Comparison of ENCODE assay signal across 23 cellular contexts in the genomic region with DNA sequence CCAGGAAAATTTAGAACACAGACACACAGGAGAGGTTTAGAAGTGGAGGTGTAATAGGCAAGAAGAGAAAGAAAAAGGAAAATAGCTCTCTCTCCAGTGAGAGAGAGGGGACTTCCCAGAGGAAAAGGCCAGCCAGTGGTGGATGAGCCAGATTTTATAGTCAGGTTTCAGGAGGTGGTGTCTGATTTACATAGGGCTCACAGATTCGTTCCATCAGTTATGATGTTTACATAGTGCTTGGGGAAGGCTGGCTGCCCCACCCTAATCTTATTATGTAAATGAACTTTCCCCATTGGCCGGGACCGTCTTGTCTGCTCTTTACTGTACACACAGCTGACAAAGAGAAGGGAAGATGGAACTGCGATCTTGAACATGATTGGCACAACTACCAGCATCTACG.
DNase-seq lines count a peak whose midpoint lies in the region; ATAC-seq, FAIRE-seq and TF ChIP-seq lines count a peak whose summit lies in the region.
"Had no signal": no experiment of that assay in that cellular context is flagged by ENCODE, and none has a peak within 500 bp of the region (broad histone marks: within the 10 kb centered on the region; RNA-seq: fewer than 3 reads in every experiment).

No MANE protein-coding gene starts in this region.

- CTCF ChIA-PET in H1 (lab: Charles Lee; ENCODE audit: partially characterized antibody) = no interaction called here

- no peak for ATAC-seq in GM21619 (IDR thresholded peaks at IDR 0.05; ENCODE audit: unreplicated experiment)
- ATAC-seq: esophagus mucosa; psoas muscle; stimulated activated naive B cell treated with anti-CD40 and anti-IgM and Interleukin-4, amounts not matched to agents 10 μg/mL and 1 μg/mL and 100 μg/mL, for 72 hours; upper lobe of right lung had no signal

- intact Hi-C loops in CD14-positive monocyte (cut with micrococcal nuclease) = no loop called here

- POLR2A ChIA-PET in H1 (lab: Charles Lee; ENCODE audit: partially characterized antibody) = no interaction called here

- H3K9ac ChIP-seq in HUES48 (ENCODE audit: low read depth, low read length) (no peak overlapping the region), H1 (replicated peaks in 1 of 4; ENCODE audit: extremely low read depth in 1 of 4, low read depth in 3 of 4, low read length in 3 of 4) (no peak overlapping the region)

- H3K56ac ChIP-seq in H1 (replicated peaks; ENCODE audit: insufficient read length, low read depth, low read length) = no peak overlapping the region

- H3K36me3 ChIP-seq in HUES48 (ENCODE audit: control insufficient read depth, insufficient read depth, low read length) (no peaks in the 10 kb centered on the region), H1 (ENCODE audit: control insufficient read depth in 2 of 4, insufficient read depth in 4 of 4, low read length in 3 of 4) (no peaks in the 10 kb centered on the region; a peak in 1 of 8 replicates)
- H3K36me3 ChIP-seq: spleen, upper lobe of right lung had no signal

- TF ChIP-seq EP300 in H1 (IDR thresholded peaks at IDR 0.05; ENCODE audit: borderline replicate concordance in 1 of 2, low read depth in 2 of 2, low read length in 2 of 2) = no peak

- no peak overlapping the region for H3K23ac ChIP-seq in H1 (ENCODE audit: insufficient read length)

- H2AFZ ChIP-seq in H1 (ENCODE audit: low read length) = no peak overlapping the region

- H3K4me3 ChIP-seq in HUES48 (ENCODE audit: low read depth, low read length) = no peak overlapping the region
- peak overlapping the region in 1 of 4 experiments; percentile 37; a peak in 1 of 8 replicates for H3K4me3 ChIP-seq in H1 (ENCODE audit: extremely low read depth in 1 of 4, insufficient read depth in 2 of 4, low read depth in 3 of 4, low read length in 4 of 4)
- H3K4me3 ChIP-seq: psoas muscle, spleen, upper lobe of right lung had no signal

- H3K4me1 ChIP-seq in HUES48 (ENCODE audit: control insufficient read depth, insufficient read depth, low read length) (peaks cover 40% of the 10 kb centered on the region), H1 (replicated peaks in 1 of 4; ENCODE audit: control insufficient read depth in 3 of 4, insufficient read depth in 4 of 4, low read length in 3 of 4) (peaks cover 2 to 7% (median 5%) of the 10 kb centered on the region in 4 experiments; a peak in 4 of 7 replicates)
- H3K4me1 ChIP-seq: psoas muscle, spleen, upper lobe of right lung had no signal

- FAIRE-seq in H1 (lab: Jason Lieb, UNC) = no peak
- FAIRE-seq: islet of Langerhans had no signal

- peak overlapping the region; percentile 61; the same call in 1 of the 2 replicates for H3K18ac ChIP-seq in H1 (ENCODE audit: extremely low read depth, low read length)

- peaks cover 13% of the 10 kb centered on the region for H3K9me3 Mint-ChIP-seq in activated naive CD8-positive, alpha-beta T cell treated with anti-CD3 and anti-CD28 coated beads for 36 hours
- peaks cover 3 to 11% (median 5%) of the 10 kb centered on the region in 7 donors for H3K9me3 Mint-ChIP-seq in CD14-positive monocyte

- no peak overlapping the region for H3K4me3 Mint-ChIP-seq in activated naive CD8-positive, alpha-beta T cell treated with anti-CD3 and anti-CD28 coated beads for 36 hours
- no peak overlapping the region for H3K4me3 Mint-ChIP-seq in CD14-positive monocyte
- H3K4me3 Mint-ChIP-seq: activated CD4-positive, alpha-beta T cell treated with anti-CD3 and anti-CD28 coated beads, Interleukin-2, amount 10 ng/mL, durations not matched to agents 24 days and 14 days; CD4-positive, alpha-beta memory T cell; nephron; stimulated activated naive B cell treated with anti-CD40 and anti-IgM and Interleukin-4, amounts not matched to agents 10 μg/mL and 1 μg/mL and 100 μg/mL, for 72 hours had no signal

- WGBS in H1 (ENCODE audit: extremely low coverage in 1 of 2, insufficient coverage in 1 of 2, insufficient read length in 1 of 2, insufficient replicate concordance in 2 of 2, low coverage in 1 of 2, low lambda C conversion rate in 2 of 2, missing lambda C conversion rate in 1 of 2), 2 experiments = 59% methylated on average over 4 of the region's 5 CpGs; no CpG with 5 or more reads in 1 of the 2 experiments

- peak overlapping the region in 1 of 2 experiments; percentile 13; a peak in 2 of 4 replicates for H3K4me2 ChIP-seq in H1 (ENCODE audit: insufficient read depth in 1 of 2, low read depth in 2 of 2, low read length in 2 of 2)

- H3K23me2 ChIP-seq in H1 (ENCODE audit: low read depth, low read length) = no peaks in the 10 kb centered on the region

- H3K79me2 ChIP-seq in H1 (ENCODE audit: control insufficient read depth in 1 of 2, insufficient read depth in 2 of 2, low read length in 2 of 2) = no peaks in the 10 kb centered on the region

- TF ChIP-seq CTCF in 22Rv1 (IDR thresholded peaks at IDR 0.05) = no peak
- no peak for TF ChIP-seq CTCF in H1 (IDR thresholded peaks at IDR 0.05; ENCODE audit: control extremely low read depth in 1 of 3, insufficient read depth in 1 of 3, low read depth in 1 of 3, low read length in 3 of 3)
- TF ChIP-seq CTCF in CD14-positive monocyte (IDR thresholded peaks at IDR 0.05) = no peak

- H3K27me3 Mint-ChIP-seq in activated naive CD8-positive, alpha-beta T cell treated with anti-CD3 and anti-CD28 coated beads for 36 hours = no peaks in the 10 kb centered on the region
- H3K27me3 Mint-ChIP-seq in CD14-positive monocyte (ENCODE audit: low read depth in 3 of 3) = no peaks in the 10 kb centered on the region
- H3K27me3 Mint-ChIP-seq: activated CD4-positive, alpha-beta T cell treated with anti-CD3 and anti-CD28 coated beads, Interleukin-2, amount 10 ng/mL, durations not matched to agents 24 days and 14 days; CD4-positive, alpha-beta memory T cell; stimulated activated naive B cell treated with anti-CD40 and anti-IgM and Interleukin-4, amounts not matched to agents 10 μg/mL and 1 μg/mL and 100 μg/mL, for 72 hours had no signal

- peak; percentile 41 to 46; a peak in 2 of 3 replicates for TF ChIP-seq POLR2A in H1 (IDR thresholded peaks at IDR 0.05; ENCODE audit: control extremely low read depth in 1 of 2, low read depth in 2 of 2, low read length in 2 of 2)

- peak overlapping the region; percentile 60; the same call in 1 of the 2 replicates for H2AK5ac ChIP-seq in H1 (ENCODE audit: low read depth, low read length)

- no peak overlapping the region for H3K27ac Mint-ChIP-seq in activated naive CD8-positive, alpha-beta T cell treated with anti-CD3 and anti-CD28 coated beads for 36 hours
- H3K27ac Mint-ChIP-seq in CD14-positive monocyte = no peak overlapping the region
- H3K27ac Mint-ChIP-seq: activated CD4-positive, alpha-beta T cell treated with anti-CD3 and anti-CD28 coated beads, Interleukin-2, amount 10 ng/mL, durations not matched to agents 24 days and 14 days; CD4-positive, alpha-beta memory T cell; nephron; stimulated activated naive B cell treated with anti-CD40 and anti-IgM and Interleukin-4, amounts not matched to agents 10 μg/mL and 1 μg/mL and 100 μg/mL, for 72 hours had no signal

- peak overlapping the region; percentile 96 for H3K4ac ChIP-seq in H1 (replicated peaks; ENCODE audit: insufficient read length, low read depth, low read length)

- H2BK5ac ChIP-seq in H1 (ENCODE audit: low read depth, low read length) = peak overlapping the region; percentile 90; the same call in 1 of the 2 replicates

- peak overlapping the region; percentile 94 for H4K91ac ChIP-seq in H1 (replicated peaks; ENCODE audit: insufficient read length, low read length)

- H3K27ac ChIP-seq in 22Rv1 = peak overlapping the region; percentile 67
- peak overlapping the region; percentile 90 for H3K27ac ChIP-seq in HUES48 (ENCODE audit: low read depth, low read length)
- peak overlapping the region; percentile 13; the same call in 1 of the 2 replicates for H3K27ac ChIP-seq in H1 (ENCODE audit: low read depth, low read length)
- H3K27ac ChIP-seq: psoas muscle, spleen, upper lobe of right lung had no signal

- peak overlapping the region; percentile 82; the same call in 1 of the 2 replicates for H2BK12ac ChIP-seq in H1 (ENCODE audit: low read depth, low read length)

- H3K14ac ChIP-seq in H1 (ENCODE audit: insufficient read length) = no peak overlapping the region

- H3K27me3 ChIP-seq in HUES48 (ENCODE audit: control insufficient read depth, insufficient read depth, low read length) (no peaks in the 10 kb centered on the region), H1 (replicated peaks in 1 of 4; ENCODE audit: control insufficient read depth in 3 of 4, extremely low read depth in 1 of 4, insufficient read depth in 3 of 4, low read length in 3 of 4) (no peaks in the 10 kb centered on the region)
- H3K27me3 ChIP-seq: spleen, upper lobe of right lung had no signal

- H3K79me1 ChIP-seq in H1 (ENCODE audit: low read depth, low read length) = no peaks in the 10 kb centered on the region

- peak overlapping the region; percentile 95 for H2BK120ac ChIP-seq in H1 (replicated peaks; ENCODE audit: low read depth, low read length)

- no peak overlapping the region for H4K5ac ChIP-seq in H1 (ENCODE audit: insufficient read length, low read depth, low read length)

- peak overlapping the region; percentile 92; the same call in 1 of the 2 replicates for H2BK20ac ChIP-seq in H1 (ENCODE audit: low read length)

- H4K20me1 ChIP-seq in H1 (replicated peaks in 1 of 2; ENCODE audit: control insufficient read depth in 1 of 2, insufficient read depth in 2 of 2, low read length in 2 of 2) = no peaks in the 10 kb centered on the region

- peak; percentile 88 for DNase-seq in NCI-H69 (lab: John Stamatoyannopoulos, UW)
- DNase-seq in H1 (ENCODE audit: low read depth in 1 of 2, low spot score in 2 of 2) = no peak
- no peak for DNase-seq in KG1 (lab: John Stamatoyannopoulos, UW)
- no peak for DNase-seq in activated naive CD8-positive, alpha-beta T cell treated with anti-CD3 and anti-CD28 coated beads for 36 hours
- no peak for DNase-seq in CD14-positive monocyte (ENCODE audit: low spot score)
- DNase-seq: activated CD4-positive, alpha-beta T cell treated with anti-CD3 and anti-CD28 coated beads, Interleukin-2, amount 10 ng/mL, durations not matched to agents 24 days and 14 days; activated CD8-positive, alpha-beta memory T cell treated with anti-CD3 and anti-CD28 coated beads, Interleukin-2, amount 50 U/mL, for 48 hours; activated naive CD4-positive, alpha-beta T cell; CD4-positive, alpha-beta memory T cell; MM.1S; NCI-H2081 treated with DMSO at 0.1 percent for 48 hours; psoas muscle; SIG-M5; spleen; stimulated activated naive B cell treated with anti-CD40 and anti-IgM and Interleukin-4, amounts not matched to agents 10 μg/mL and 1 μg/mL and 100 μg/mL, for 72 hours; T-helper 9 cell; upper lobe of right lung had no signal

- H4K8ac ChIP-seq in H1 (ENCODE audit: extremely low read depth, insufficient read depth, low read length) = no peak overlapping the region

- H2BK15ac ChIP-seq in H1 (ENCODE audit: low read length) = no peak overlapping the region

- H3K9me3 ChIP-seq in HUES48 (ENCODE audit: control insufficient read depth, insufficient read depth, low read length) (peaks cover 14% of the 10 kb centered on the region), H1 (ENCODE audit: insufficient read depth in 2 of 2, low read depth in 1 of 2, low read length in 1 of 2) (no peaks in the 10 kb centered on the region)
- H3K9me3 ChIP-seq: psoas muscle, upper lobe of right lung had no signal

- H3K36me3 Mint-ChIP-seq in activated naive CD8-positive, alpha-beta T cell treated with anti-CD3 and anti-CD28 coated beads for 36 hours = no peaks in the 10 kb centered on the region
- no peaks in the 10 kb centered on the region for H3K36me3 Mint-ChIP-seq in CD14-positive monocyte
- H3K36me3 Mint-ChIP-seq: CD4-positive, alpha-beta memory T cell; stimulated activated naive B cell treated with anti-CD40 and anti-IgM and Interleukin-4, amounts not matched to agents 10 μg/mL and 1 μg/mL and 100 μg/mL, for 72 hours had no signal

- no peak for TF ChIP-seq RAD21 in H1 (IDR thresholded peaks at IDR 0.05 in 1 of 2, conservative IDR thresholded peaks at IDR 0.05 in 1 of 2; ENCODE audit: low read depth in 2 of 2, low read length in 2 of 2)

- no peaks in the 10 kb centered on the region for H3K4me1 Mint-ChIP-seq in activated naive CD8-positive, alpha-beta T cell treated with anti-CD3 and anti-CD28 coated beads for 36 hours
- H3K4me1 Mint-ChIP-seq in CD14-positive monocyte = no peaks in the 10 kb centered on the region
- H3K4me1 Mint-ChIP-seq: activated CD4-positive, alpha-beta T cell treated with anti-CD3 and anti-CD28 coated beads, Interleukin-2, amount 10 ng/mL, durations not matched to agents 24 days and 14 days; CD4-positive, alpha-beta memory T cell; stimulated activated naive B cell treated with anti-CD40 and anti-IgM and Interleukin-4, amounts not matched to agents 10 μg/mL and 1 μg/mL and 100 μg/mL, for 72 hours had no signal

Comparison
In these comparisons a context has a peak if more than half of its experiments do, and no peak if none do; other contexts are left out.
1. H3K27ac ChIP-seq: peak in every context shown above with its lines; median percentile 90 in HUES48; 67 in 22Rv1; 13 in H1.